In genomic region chr5:73448072-73448432, GRCh38 we compare ENCODE assay signal across 9 cellular contexts. TPM values are rescaled to one million over a fixed set of nuclear protein-coding genes. Genes with fewer than 3 reads are reported as not detected.
A peak's percentile ranks its signal among the peaks of the same experiment; 100 is the strongest.
DNase-seq lines count a peak whose midpoint lies in the region; ATAC-seq and TF ChIP-seq lines count a peak whose summit lies in the region.
"Had no signal": no experiment of that assay in that cellular context is flagged by ENCODE, and none has a peak within 500 bp of the region (broad histone marks: within the 10 kb centered on the region; RNA-seq: fewer than 3 reads in every experiment).

No MANE protein-coding gene starts in this region.

- no peak overlapping the region for H3K9ac ChIP-seq in endodermal cell (ENCODE audit: extremely low read depth, low read length, poor library complexity, severe bottlenecking)

- H2AFZ ChIP-seq in ACC112 (ENCODE audit: low read length, unreplicated experiment), result peak overlapping the region; percentile 52

- 0% methylated on average over 6 to 48 of the region's 48 CpGs for WGBS in endodermal cell (ENCODE audit: insufficient coverage in 1 of 2, insufficient read length in 1 of 2), 2 experiments

- DNase-seq in Peyer's patch (peak in 1 of 3 donors; percentile 68), endodermal cell (peak; percentile 74), retinal pigment epithelial cell (ENCODE audit: low read depth) (no peak)

- peak overlapping the region; percentile 50 for H3K4me3 Mint-ChIP-seq in endodermal cell

- H3K4me1 ChIP-seq in ACC112 (ENCODE audit: control insufficient read depth, insufficient read depth, low read length, unreplicated experiment), result peaks cover 12% of the 10 kb centered on the region
- H3K4me1 ChIP-seq in Peyer's patch, result peaks cover 0 to 29% (median 4%) of the 10 kb centered on the region in 4 donors
- H3K4me1 ChIP-seq in endodermal cell (ENCODE audit: control insufficient read depth, insufficient read depth, low read length), result peaks cover 7% of the 10 kb centered on the region

- no peak for TF ChIP-seq CTCF in Peyer's patch (IDR thresholded peaks at IDR 0.05)
- no peak for TF ChIP-seq CTCF in endodermal cell (conservative IDR thresholded peaks at IDR 0.05)
- no peak for TF ChIP-seq CTCF in retinal pigment epithelial cell (conservative IDR thresholded peaks at IDR 0.05; ENCODE audit: low read depth, low read length)

- peaks cover 20% of the 10 kb centered on the region for H3K4me1 Mint-ChIP-seq in endodermal cell

- no peak for TF ChIP-seq POLR2A in Peyer's patch (IDR thresholded peaks at IDR 0.05)

- H3K9me3 Mint-ChIP-seq in endodermal cell, result no peaks in the 10 kb centered on the region

- H3K27me3 ChIP-seq in ACC112 (ENCODE audit: insufficient read depth, low read length) (peaks cover 28% of the 10 kb centered on the region), Peyer's patch (peaks cover 0 to 61% of the 10 kb centered on the region in 2 donors), endodermal cell (ENCODE audit: control insufficient read depth, insufficient read depth, low read length, poor library complexity, severe bottlenecking) (peaks cover 90% of the 10 kb centered on the region)

- H3K4me3 ChIP-seq in ACC112 (ENCODE audit: low read depth, low read length), result peak overlapping the region; percentile 92
- H3K4me3 ChIP-seq in Peyer's patch, result peak overlapping the region; percentile 37 to 65 (median 58)
- no peak overlapping the region for H3K4me3 ChIP-seq in endodermal cell (ENCODE audit: low read length)
- peak overlapping the region; percentile 72 for H3K4me3 ChIP-seq in retinal pigment epithelial cell (ENCODE audit: low read length)

- peaks cover 9% of the 10 kb centered on the region; the same call in 1 of the 2 replicates for H3K36me3 ChIP-seq in ACC112 (ENCODE audit: insufficient read depth, low read length)
- no peaks in the 10 kb centered on the region for H3K36me3 ChIP-seq in Peyer's patch
- no peaks in the 10 kb centered on the region for H3K36me3 ChIP-seq in endodermal cell (ENCODE audit: control insufficient read depth, insufficient read depth, low read length)
- H3K36me3 ChIP-seq: uterus had no signal

- no peaks in the 10 kb centered on the region for H3K9me3 ChIP-seq in Peyer's patch
- no peaks in the 10 kb centered on the region for H3K9me3 ChIP-seq in endodermal cell (ENCODE audit: control insufficient read depth, low read length)
- H3K9me3 ChIP-seq: uterus had no signal

- peaks cover 32% of the 10 kb centered on the region for H3K79me2 ChIP-seq in ACC112 (ENCODE audit: control insufficient read depth, insufficient read depth, low read length, unreplicated experiment)

- no peak overlapping the region for H3K27ac Mint-ChIP-seq in endodermal cell

- no peaks in the 10 kb centered on the region for H3K36me3 Mint-ChIP-seq in endodermal cell (ENCODE audit: low read depth)

- H3K27ac ChIP-seq in ACC112 (ENCODE audit: low read depth, low read length) (peak overlapping the region; percentile 55), Peyer's patch (peak overlapping the region in 3 of 4 donors; percentile 42 to 68 (median 58)), endodermal cell (ENCODE audit: low read depth, low read length) (no peak overlapping the region)
- H3K27ac ChIP-seq: uterus had no signal

- ATAC-seq in GM18867 (IDR thresholded peaks at IDR 0.05; ENCODE audit: unreplicated experiment) (peak; percentile 32), HG03354 (IDR thresholded peaks at IDR 0.05; ENCODE audit: poor library complexity, severe bottlenecking, unreplicated experiment) (no peak), HG03196 (IDR thresholded peaks at IDR 0.05; ENCODE audit: unreplicated experiment) (no peak), HG02973 (IDR thresholded peaks at IDR 0.05; ENCODE audit: unreplicated experiment) (no peak)

- peaks cover 90% of the 10 kb centered on the region for H3K27me3 Mint-ChIP-seq in endodermal cell (ENCODE audit: insufficient read depth)

RNA-seq across cellular contexts. Expression of gene FOXD1, which starts 0.5 kb away (rescaled TPM):
- total RNA-seq in Peyer's patch, result 10 to 100 TPM in 1 of 4 donors, 1 to 10 TPM in 3; 1.7 to 22.7 (median 4.5) TPM
- under 1 TPM; 0.29 to 0.59 TPM for total RNA-seq in endodermal cell
- 0.64 TPM for polyA plus RNA-seq in endodermal cell (2013, experiment 1 of 2)
- 0.79 TPM for polyA plus RNA-seq in endodermal cell (2013, experiment 2 of 2)

RNA-seq across cellular contexts. Expression of gene BTF3, which starts 50.2 kb away (rescaled TPM):
- total RNA-seq in Peyer's patch (100 to 1,000 TPM; 274 to 353 (median 301) TPM), endodermal cell (100 to 1,000 TPM; 671 to 739 TPM)
- polyA plus RNA-seq in endodermal cell (2013, experiment 1 of 2), result 732 TPM
- polyA plus RNA-seq in endodermal cell (2013, experiment 2 of 2), result 692 TPM
